In genomic region chr15:33547876-33548275, GRCh38 we compare ENCODE assay signal across 11 cellular contexts.
DNase-seq lines count a peak whose midpoint lies in the region; ATAC-seq and TF ChIP-seq lines count a peak whose summit lies in the region.
"Had no signal": no experiment of that assay in that cellular context is flagged by ENCODE, and none has a peak within 500 bp of the region (broad histone marks: within the 10 kb centered on the region; RNA-seq: fewer than 3 reads in every experiment).

No MANE protein-coding gene starts in this region.

- H3K27ac Mint-ChIP-seq in activated naive CD4-positive, alpha-beta T cell treated with anti-CD3 and anti-CD28 coated beads, Interleukin-2, amount 10 ng/mL, durations not matched to agents 7 days and 5 days = no peak overlapping the region
- H3K27ac Mint-ChIP-seq in stimulated activated memory B cell treated with anti-CD40 and anti-IgM and Interleukin-4, amounts not matched to agents 10 μg/mL and 1 μg/mL and 100 μg/mL, for 72 hours = no peak overlapping the region
- H3K27ac Mint-ChIP-seq: stimulated activated naive CD8-positive, alpha-beta T cell treated with anti-CD3 and anti-CD28 coated beads, Interleukin-15, Interleukin-2, amounts not matched to agents 100 ng/mL and 50 ng/mL, for 24 hours had no signal

- peak; percentile 43 for DNase-seq in activated naive CD4-positive, alpha-beta T cell treated with anti-CD3 and anti-CD28 coated beads, Interleukin-2, amount 10 ng/mL, durations not matched to agents 7 days and 5 days
- no peak for DNase-seq in activated naive CD4-positive, alpha-beta T cell treated with Interleukin-2 at 50 U/mL for 16 hours
- DNase-seq in glomerular visceral epithelial cell (ENCODE audit: extremely low spot score) (peak; percentile 49), stromal cell of bone marrow (ENCODE audit: low read depth) (peak; percentile 4)
- DNase-seq: amniotic stem cell, BE2C had no signal

- ATAC-seq in SK-N-SH treated with all-trans-retinoic acid at 6 μM for 48 hours = peak; percentile 92
- ATAC-seq in stimulated activated memory B cell treated with anti-CD40 and anti-IgM and Interleukin-4, amounts not matched to agents 10 μg/mL and 1 μg/mL and 100 μg/mL, for 72 hours = no peak
- no peak for ATAC-seq in HG03280 (IDR thresholded peaks at IDR 0.05; ENCODE audit: unreplicated experiment)
- ATAC-seq in GM19467 (IDR thresholded peaks at IDR 0.05; ENCODE audit: unreplicated experiment) = no peak

- no peak overlapping the region for H3K4me3 Mint-ChIP-seq in activated naive CD4-positive, alpha-beta T cell treated with anti-CD3 and anti-CD28 coated beads, Interleukin-2, amount 10 ng/mL, durations not matched to agents 7 days and 5 days
- H3K4me3 Mint-ChIP-seq in stimulated activated memory B cell treated with anti-CD40 and anti-IgM and Interleukin-4, amounts not matched to agents 10 μg/mL and 1 μg/mL and 100 μg/mL, for 72 hours = no peak overlapping the region
- H3K4me3 Mint-ChIP-seq: stimulated activated naive CD8-positive, alpha-beta T cell treated with anti-CD3 and anti-CD28 coated beads, Interleukin-15, Interleukin-2, amounts not matched to agents 100 ng/mL and 50 ng/mL, for 24 hours had no signal

- CTCF ChIA-PET in activated naive CD4-positive, alpha-beta T cell treated with anti-CD3 and anti-CD28 coated beads, Interleukin-2, amount 10 ng/mL, durations not matched to agents 7 days and 5 days (lab: Charles Lee) = no interaction called here

- peaks cover 3% of the 10 kb centered on the region for H3K9me3 Mint-ChIP-seq in activated naive CD4-positive, alpha-beta T cell treated with anti-CD3 and anti-CD28 coated beads, Interleukin-2, amount 10 ng/mL, durations not matched to agents 7 days and 5 days
- H3K9me3 Mint-ChIP-seq in stimulated activated memory B cell treated with anti-CD40 and anti-IgM and Interleukin-4, amounts not matched to agents 10 μg/mL and 1 μg/mL and 100 μg/mL, for 72 hours = no peaks in the 10 kb centered on the region
- H3K9me3 Mint-ChIP-seq: stimulated activated naive CD8-positive, alpha-beta T cell treated with anti-CD3 and anti-CD28 coated beads, Interleukin-15, Interleukin-2, amounts not matched to agents 100 ng/mL and 50 ng/mL, for 24 hours had no signal

- no peaks in the 10 kb centered on the region for H3K36me3 Mint-ChIP-seq in activated naive CD4-positive, alpha-beta T cell treated with anti-CD3 and anti-CD28 coated beads, Interleukin-2, amount 10 ng/mL, durations not matched to agents 7 days and 5 days
- H3K36me3 Mint-ChIP-seq in stimulated activated memory B cell treated with anti-CD40 and anti-IgM and Interleukin-4, amounts not matched to agents 10 μg/mL and 1 μg/mL and 100 μg/mL, for 72 hours = no peaks in the 10 kb centered on the region

- H3K4me1 Mint-ChIP-seq in activated naive CD4-positive, alpha-beta T cell treated with anti-CD3 and anti-CD28 coated beads, Interleukin-2, amount 10 ng/mL, durations not matched to agents 7 days and 5 days = no peaks in the 10 kb centered on the region
- no peaks in the 10 kb centered on the region for H3K4me1 Mint-ChIP-seq in stimulated activated memory B cell treated with anti-CD40 and anti-IgM and Interleukin-4, amounts not matched to agents 10 μg/mL and 1 μg/mL and 100 μg/mL, for 72 hours

- no peaks in the 10 kb centered on the region for H3K27me3 Mint-ChIP-seq in activated naive CD4-positive, alpha-beta T cell treated with anti-CD3 and anti-CD28 coated beads, Interleukin-2, amount 10 ng/mL, durations not matched to agents 7 days and 5 days
- H3K27me3 Mint-ChIP-seq in stimulated activated memory B cell treated with anti-CD40 and anti-IgM and Interleukin-4, amounts not matched to agents 10 μg/mL and 1 μg/mL and 100 μg/mL, for 72 hours = no peaks in the 10 kb centered on the region

TF ChIP-seq in SK-N-SH treated with all-trans-retinoic acid at 6 μM for 48 hours, 23 proteins besides CTCF, POLR2A, EP300 and RAD21:
- 0 out of 2 replicates have a peak, but pooled peaks have one; percentile 55 for TF ChIP-seq CSDC2 (CRISPR knock-in tag; IDR thresholded peaks at IDR 0.05)
- 0 out of 2 replicates have a peak, but pooled peaks have one; percentile 35 for TF ChIP-seq ZFP3 (CRISPR knock-in tag; IDR thresholded peaks at IDR 0.05)
- TF ChIP-seq SNAI2 (CRISPR knock-in tag; IDR thresholded peaks at IDR 0.05) = peak; percentile 56; the same call in 1 of the 2 replicates
- TF ChIP-seq POU6F1 (CRISPR knock-in tag; IDR thresholded peaks at IDR 0.05; ENCODE audit: borderline replicate concordance, low read depth) = no peak
